ENCODE assay signal across 20 cellular contexts in the genomic region with DNA sequence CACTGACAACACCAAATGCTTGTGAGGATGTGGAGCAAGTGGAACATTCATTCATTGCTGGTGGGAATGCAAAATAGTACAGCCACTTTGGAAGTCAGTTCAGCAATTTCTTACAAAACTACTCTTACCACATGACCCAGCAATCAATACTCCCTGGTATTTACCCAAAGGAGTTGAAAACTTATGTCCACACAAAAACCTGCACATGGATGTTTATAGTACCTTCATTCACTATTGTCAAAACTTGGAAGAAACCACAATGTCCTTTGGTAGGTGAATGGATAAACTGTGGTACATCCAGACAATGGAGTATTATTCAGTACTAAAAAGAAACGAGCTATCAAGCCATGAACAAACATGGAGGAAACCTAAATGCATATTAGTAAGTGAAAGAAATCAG.
"Had no signal": no experiment of that assay in that cellular context is flagged by ENCODE, and none has a peak within 500 bp of the region (broad histone marks: within the 10 kb centered on the region; RNA-seq: fewer than 3 reads in every experiment).

No MANE protein-coding gene starts in this region.

- H3K27me3 Mint-ChIP-seq: activated CD8-positive, alpha-beta memory T cell treated with anti-CD3 and anti-CD28 coated beads, Interleukin-2, amount 10 ng/mL, durations not matched to agents 7 days and 5 days; naive thymus-derived CD4-positive, alpha-beta T cell; stimulated activated naive B cell treated with anti-CD40 and anti-IgM and Interleukin-4, amounts not matched to agents 10 μg/mL and 1 μg/mL and 100 μg/mL, for 72 hours had no signal

- FAIRE-seq: kidney, small intestine had no signal

- H3K4me1 ChIP-seq: foreskin keratinocyte had no signal

- H3K27ac Mint-ChIP-seq: activated CD8-positive, alpha-beta memory T cell treated with anti-CD3 and anti-CD28 coated beads, Interleukin-2, amount 10 ng/mL, durations not matched to agents 7 days and 5 days; stimulated activated naive B cell treated with anti-CD40 and anti-IgM and Interleukin-4, amounts not matched to agents 10 μg/mL and 1 μg/mL and 100 μg/mL, for 72 hours; T-helper 2 cell treated with Interferon-gamma antibody and Interleukin-4, amounts not matched to agents 5 μg/mL and 100 μg/mL, for 36 hours had no signal

- ATAC-seq: activated CD8-positive, alpha-beta memory T cell treated with anti-CD3 and anti-CD28 coated beads, Interleukin-2, amount 10 ng/mL, durations not matched to agents 7 days and 5 days; foreskin keratinocyte; naive thymus-derived CD4-positive, alpha-beta T cell; sciatic nerve; SK-N-SH treated with all-trans-retinoic acid at 6 μM for 48 hours; stimulated activated naive B cell treated with anti-CD40 and anti-IgM and Interleukin-4, amounts not matched to agents 10 μg/mL and 1 μg/mL and 100 μg/mL, for 72 hours had no signal

- H3K9me3 Mint-ChIP-seq: stimulated activated naive B cell treated with anti-CD40 and anti-IgM and Interleukin-4, amounts not matched to agents 10 μg/mL and 1 μg/mL and 100 μg/mL, for 72 hours; T-helper 2 cell treated with Interferon-gamma antibody and Interleukin-4, amounts not matched to agents 5 μg/mL and 100 μg/mL, for 36 hours had no signal

- H3K27ac ChIP-seq: brain microvascular endothelial cell, foreskin keratinocyte, VCaP had no signal

- H3K4me3 Mint-ChIP-seq: activated CD8-positive, alpha-beta memory T cell treated with anti-CD3 and anti-CD28 coated beads, Interleukin-2, amount 10 ng/mL, durations not matched to agents 7 days and 5 days; stimulated activated naive B cell treated with anti-CD40 and anti-IgM and Interleukin-4, amounts not matched to agents 10 μg/mL and 1 μg/mL and 100 μg/mL, for 72 hours; T-helper 2 cell treated with Interferon-gamma antibody and Interleukin-4, amounts not matched to agents 5 μg/mL and 100 μg/mL, for 36 hours had no signal

- DNase-seq: activated CD4-positive, alpha-beta T cell treated with anti-CD3 and anti-CD28 coated beads for 1 hour; activated CD4-positive, alpha-beta T cell treated with anti-CD3 and anti-CD28 coated beads, Interleukin-2, amount 50 U/mL, for 4 hours; activated CD8-positive, alpha-beta memory T cell treated with anti-CD3 and anti-CD28 coated beads, Interleukin-2, amount 10 ng/mL, durations not matched to agents 7 days and 5 days; activated naive CD4-positive, alpha-beta T cell treated with Interleukin-2 at 50 U/mL for 16 hours; aorta; brain microvascular endothelial cell; caudate nucleus; dermis blood vessel endothelial cell; effector CD8-positive, alpha-beta T cell; foreskin keratinocyte; kidney; naive thymus-derived CD4-positive, alpha-beta T cell; small intestine; stimulated activated CD4-positive, alpha-beta T cell treated with anti-CD3 and anti-CD28 coated beads, Interleukin-15, amount 100 ng/mL, for 24 hours; stimulated activated naive B cell treated with anti-CD40 and anti-IgM and Interleukin-4, amounts not matched to agents 10 μg/mL and 1 μg/mL and 100 μg/mL, for 72 hours had no signal

- H3K27me3 ChIP-seq: brain microvascular endothelial cell, foreskin keratinocyte had no signal

- H3K4me3 ChIP-seq: lung had no signal

- H3K36me3 ChIP-seq: brain microvascular endothelial cell had no signal
